1 cellular context compared by ENCODE assay signal in genomic region chr1:21325731-21326387, GRCh38.
TF ChIP-seq lines count a peak whose summit lies in the region.

No MANE protein-coding gene starts in this region.

TF ChIP-seq in GM23338, 12 proteins besides CTCF, POLR2A, EP300 and RAD21 (continued from another document):
- no peak for TF ChIP-seq ZNF462 (CRISPR knock-in tag; IDR thresholded peaks at IDR 0.05)
